ENCODE assay signal across 8 cellular contexts in the genomic region with DNA sequence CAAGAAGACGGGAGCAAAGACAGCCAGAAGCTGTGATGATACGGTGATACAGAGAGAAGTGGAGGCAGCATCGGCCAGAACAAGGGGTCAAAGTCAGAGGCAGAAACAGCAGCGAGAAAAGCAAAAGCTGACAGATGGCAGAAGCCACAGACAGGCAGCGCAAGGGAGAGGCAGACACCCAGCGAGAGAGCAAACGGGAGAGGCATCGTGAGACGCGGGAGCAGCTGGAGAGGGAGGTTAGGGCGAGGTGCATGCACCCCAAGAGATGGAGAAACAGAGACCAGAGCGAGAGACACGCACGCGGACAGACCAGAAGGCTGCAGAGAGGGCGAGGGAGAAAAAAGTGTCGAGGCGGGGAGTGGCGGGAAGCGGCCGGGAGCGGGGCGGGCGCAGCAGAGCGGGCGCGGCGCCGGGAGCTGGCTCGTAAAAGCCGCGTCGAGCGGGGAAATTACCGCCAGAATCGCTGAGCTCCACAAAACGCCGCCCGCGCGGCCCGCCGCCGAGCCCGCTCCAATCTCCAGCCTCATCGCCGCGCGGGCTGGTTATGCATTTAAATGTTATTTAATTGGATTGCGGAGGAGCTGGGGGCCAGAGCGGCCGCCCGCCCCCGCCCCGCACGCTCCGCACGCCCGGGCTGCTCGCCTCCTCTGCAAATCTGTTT. TPM values are rescaled to one million over a fixed set of nuclear protein-coding genes. Genes with fewer than 3 reads are reported as not detected.
A peak's percentile ranks its signal among the peaks of the same experiment; 100 is the strongest.
DNase-seq lines count a peak whose midpoint lies in the region; ATAC-seq, FAIRE-seq and TF ChIP-seq lines count a peak whose summit lies in the region.

No MANE protein-coding gene starts in this region.

- no peaks in the 10 kb centered on the region for H3K79me2 ChIP-seq in endothelial cell of umbilical vein (ENCODE audit: control insufficient read depth, insufficient read depth, low read length)

- H3K27me3 ChIP-seq in MG63 (no peaks in the 10 kb centered on the region), endothelial cell of umbilical vein (ENCODE audit: control insufficient read depth in 2 of 2, insufficient read depth in 2 of 2, low read length in 2 of 2) (peaks cover 47% of the 10 kb centered on the region in 2 experiments), aorta (ENCODE audit: control insufficient read depth in 1 of 2, insufficient read depth in 2 of 2, low read length in 1 of 2) (no peaks in the 10 kb centered on the region)

- ATAC-seq in WTC11 (peak; percentile 62), aorta (ENCODE audit: low FRiP score) (peak; percentile 72)

- no peak overlapping the region for H3K9ac ChIP-seq in endothelial cell of umbilical vein (replicated peaks; ENCODE audit: extremely low read depth, insufficient read depth, low read length)

- H3K9me3 Mint-ChIP-seq in WTC11 = no peaks in the 10 kb centered on the region

- H3K4me1 ChIP-seq in endothelial cell of umbilical vein (ENCODE audit: control insufficient read depth, extremely low read depth, insufficient read depth, low read length) (no peaks in the 10 kb centered on the region), aorta (ENCODE audit: control insufficient read depth in 1 of 2, insufficient read depth in 2 of 2, low read length in 2 of 2) (no peaks in the 10 kb centered on the region)

- DNase-seq in COR-L47 (lab: John Stamatoyannopoulos, UW) (peak; percentile 50), MG63 (peak; percentile 49), WTC11 (ENCODE audit: low spot score) (peak; percentile 48), endothelial cell of umbilical vein (ENCODE audit: low read depth, low spot score) (peak; percentile 2), myocyte (ENCODE audit: low read depth) (peak; percentile 61), aorta (peak; percentile 69 to 89), urothelium cell line (ENCODE audit: low spot score) (no peak), H4 (ENCODE audit: low spot score) (no peak)

- POLR2A ChIA-PET in WTC11 (lab: Charles Lee) = interaction anchor here (0.6 to 1.3 kb wide), 2 partner anchors 14 to 509 kb away, joined by 3 to 4 read pairs; no protein-coding TSS in a partner anchor
- POLR2A ChIA-PET in endothelial cell of umbilical vein (lab: Charles Lee) = interaction anchor here (0.6 kb wide), 1 partner anchor 535 kb away, joined by 4 read pairs; no protein-coding TSS in a partner anchor

- H3K9me1 ChIP-seq in endothelial cell of umbilical vein (replicated peaks; ENCODE audit: control insufficient read depth, extremely low read depth, insufficient read depth, low read length) = no peaks in the 10 kb centered on the region

- no peaks in the 10 kb centered on the region for H3K36me3 Mint-ChIP-seq in WTC11

- no peak for TF ChIP-seq CTCF in WTC11 (IDR thresholded peaks at IDR 0.05)
- no peak for TF ChIP-seq CTCF in endothelial cell of umbilical vein (IDR thresholded peaks at IDR 0.05; ENCODE audit: extremely low read depth in 1 of 2, insufficient read depth in 1 of 2, low read depth in 1 of 2, low read length in 2 of 2)

- 3 to 6% methylated on average over 41 to 60 of the region's 60 CpGs for WGBS in aorta, 2 donors

- H3K4me1 Mint-ChIP-seq in WTC11 = peaks cover 3% of the 10 kb centered on the region; the same call in 1 of the 2 replicates

- H4K20me1 ChIP-seq in endothelial cell of umbilical vein (replicated peaks; ENCODE audit: control insufficient read depth, extremely low read depth, insufficient read depth, low read length) = no peaks in the 10 kb centered on the region

- peak overlapping the region; percentile 36 for H2AFZ ChIP-seq in endothelial cell of umbilical vein (ENCODE audit: low read depth, low read length)

- no peak overlapping the region for H3K4me3 Mint-ChIP-seq in WTC11

- dilution Hi-C loops in endothelial cell of umbilical vein (cut with MboI; ENCODE audit: extremely low pct_ligation_motif_present, low sequenced_read_pairs) = no loop called here

- no peaks in the 10 kb centered on the region for H3K9me3 ChIP-seq in MG63
- H3K9me3 ChIP-seq in endothelial cell of umbilical vein (replicated peaks; ENCODE audit: control insufficient read depth, insufficient read depth, low read length) = no peaks in the 10 kb centered on the region
- no peaks in the 10 kb centered on the region for H3K9me3 ChIP-seq in aorta (ENCODE audit: control insufficient read depth, low read length)

- no TSS peak for BruUV-seq in endothelial cell of umbilical vein (replicated peaks; lab: Mats Ljungman, UMichigan)

- H3K27ac ChIP-seq in endothelial cell of umbilical vein (ENCODE audit: insufficient read depth, low read depth, low read length) = no peak overlapping the region
- no peak overlapping the region for H3K27ac ChIP-seq in aorta (ENCODE audit: low read depth in 1 of 2, low read length in 2 of 2)

- no peaks in the 10 kb centered on the region for H3K36me3 ChIP-seq in MG63
- no peaks in the 10 kb centered on the region for H3K36me3 ChIP-seq in endothelial cell of umbilical vein (ENCODE audit: control insufficient read depth in 2 of 2, extremely low read depth in 1 of 2, insufficient read depth in 2 of 2, low read length in 2 of 2)
- H3K36me3 ChIP-seq in aorta (ENCODE audit: control insufficient read depth in 1 of 2, insufficient read depth in 2 of 2, low read length in 1 of 2) = no peaks in the 10 kb centered on the region

- FAIRE-seq in endothelial cell of umbilical vein (lab: Jason Lieb, UNC) = no peak
- FAIRE-seq in urothelium cell line (lab: Jason Lieb, UNC) = no peak

- no peak overlapping the region for H3K27ac Mint-ChIP-seq in WTC11

- no peak for TF ChIP-seq POLR2A in endothelial cell of umbilical vein (IDR thresholded peaks at IDR 0.05; ENCODE audit: low read depth, low read length)

- H3K4me2 ChIP-seq in endothelial cell of umbilical vein (ENCODE audit: insufficient read depth, low read length) = no peak overlapping the region

- CTCF ChIA-PET in WTC11 (lab: Charles Lee) = interaction anchor here (0.5 to 3.4 kb wide), 19 partner anchors 9 to 722 kb away, joined by 3 to 25 read pairs (median 4); a partner anchor contains a TSS
- CTCF ChIA-PET in endothelial cell of umbilical vein (lab: Charles Lee) = interaction anchor here (0.6 to 1.8 kb wide), 4 partner anchors 12 to 167 kb away, joined by 3 to 5 read pairs (median 4); no protein-coding TSS in a partner anchor

- intact Hi-C loops in endothelial cell of umbilical vein (cut with micrococcal nuclease) (no loop called here), aorta (cut with DNase I) (no loop called here)

- H3K4me3 ChIP-seq in MG63 = peak overlapping the region; percentile 25
- no peak overlapping the region for H3K4me3 ChIP-seq in endothelial cell of umbilical vein (replicated peaks in 1 of 3; ENCODE audit: insufficient read depth in 1 of 3, low read depth in 1 of 3, low read length in 3 of 3)
- H3K4me3 ChIP-seq in aorta (ENCODE audit: low read length in 2 of 2) = peak overlapping the region in 1 of 2 donors; percentile 9

- peaks cover 13% of the 10 kb centered on the region for H3K27me3 Mint-ChIP-seq in WTC11 (ENCODE audit: low read depth)

TF ChIP-seq in WTC11, 78 proteins besides CTCF, POLR2A, EP300 and RAD21:
- TF ChIP-seq, protein P1, sequence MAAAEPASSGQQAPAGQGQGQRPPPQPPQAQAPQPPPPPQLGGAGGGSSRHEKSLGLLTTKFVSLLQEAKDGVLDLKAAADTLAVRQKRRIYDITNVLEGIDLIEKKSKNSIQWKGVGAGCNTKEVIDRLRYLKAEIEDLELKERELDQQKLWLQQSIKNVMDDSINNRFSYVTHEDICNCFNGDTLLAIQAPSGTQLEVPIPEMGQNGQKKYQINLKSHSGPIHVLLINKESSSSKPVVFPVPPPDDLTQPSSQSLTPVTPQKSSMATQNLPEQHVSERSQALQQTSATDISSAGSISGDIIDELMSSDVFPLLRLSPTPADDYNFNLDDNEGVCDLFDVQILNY (CRISPR knock-in tag; IDR thresholded peaks at IDR 0.05) = peak; percentile 45; the same call in 1 of the 2 replicates
- TF ChIP-seq NFE2L1 (CRISPR knock-in tag; IDR thresholded peaks at IDR 0.05) (peak; percentile 61; the same call in 1 of the 2 replicates), FOXP1 (CRISPR knock-in tag; IDR thresholded peaks at IDR 0.05; ENCODE audit: borderline replicate concordance) (peak; percentile 66; the same call in 1 of the 2 replicates), CREM (CRISPR knock-in tag; IDR thresholded peaks at IDR 0.05) (no peak), NFATC4 (CRISPR knock-in tag; IDR thresholded peaks at IDR 0.05) (no peak), ZNF317 (CRISPR knock-in tag; IDR thresholded peaks at IDR 0.05; ENCODE audit: borderline replicate concordance, low read depth) (no peak)

TF ChIP-seq in endothelial cell of umbilical vein, 7 proteins besides CTCF, POLR2A, EP300 and RAD21:
- TF ChIP-seq POLR2AphosphoS5 (IDR thresholded peaks at IDR 0.05; ENCODE audit: insufficient read depth, low read depth, low read length) (no peak), EZH2 (IDR thresholded peaks at IDR 0.05; ENCODE audit: borderline replicate concordance, low read depth, low read length, severe bottlenecking) (peak; percentile 95), MYC (IDR thresholded peaks at IDR 0.05; ENCODE audit: low read depth, low read length) (no peak), JUN (IDR thresholded peaks at IDR 0.05; ENCODE audit: borderline replicate concordance, insufficient read depth, insufficient read length, low read depth) (no peak), FOS (IDR thresholded peaks at IDR 0.05; ENCODE audit: borderline replicate concordance, insufficient read depth, low read length) (no peak)
- TF ChIP-seq, protein P2, sequence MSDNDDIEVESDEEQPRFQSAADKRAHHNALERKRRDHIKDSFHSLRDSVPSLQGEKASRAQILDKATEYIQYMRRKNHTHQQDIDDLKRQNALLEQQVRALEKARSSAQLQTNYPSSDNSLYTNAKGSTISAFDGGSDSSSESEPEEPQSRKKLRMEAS (IDR thresholded peaks at IDR 0.05; ENCODE audit: insufficient read depth, insufficient read length) = no peak

RNA-seq across cellular contexts. Expression of a gene that starts 15.6 kb away (rescaled TPM):
- 33.1 and 48.3 TPM in 2 replicates for total RNA-seq in MG63 (2014; rRNA removed; shearing (Covaris generic); ENCODE audit: low replicate concordance)
- 19.2 to 27.5 TPM (median 26.3 TPM) in 3 replicates for total RNA-seq in WTC11 (2021)
- total RNA-seq in endothelial cell of umbilical vein = 17.5 and 17.8 TPM in 2 replicates
- polyA plus RNA-seq in endothelial cell of umbilical vein = 36.4 and 41.6 TPM in 2 replicates
- polyA plus RNA-seq in endothelial cell of umbilical vein (2011; cell fraction: cytosol; rRNA removed) = 27.2 and 34.6 TPM in 2 replicates
- 13.7 and 21.1 TPM in 2 replicates for polyA plus RNA-seq in endothelial cell of umbilical vein (2011; cell fraction: nucleus; rRNA removed)
- polyA plus RNA-seq in endothelial cell of umbilical vein (2012) = 25.5 and 27.6 TPM in 2 replicates
- polyA minus RNA-seq in endothelial cell of umbilical vein = 17.1 and 17.2 TPM in 2 replicates
- polyA minus RNA-seq in endothelial cell of umbilical vein (2011; cell fraction: cytosol; rRNA and poly(A)+ RNA removed) = 21.1 TPM
- polyA minus RNA-seq in endothelial cell of umbilical vein (2011; cell fraction: nucleus; rRNA and poly(A)+ RNA removed) = 8.3 and 11.8 TPM in 2 replicates
- 45.1 and 46.9 TPM in 2 replicates for total RNA-seq in myocyte
- 40.9 TPM for polyA plus RNA-seq in myocyte (2012)
- 10 to 100 TPM; 21.8 to 27.6 TPM for total RNA-seq in aorta
- 10 to 100 TPM; 22.3 to 32.3 TPM for polyA plus RNA-seq in aorta
- total RNA-seq in H4 (2014; rRNA removed; shearing (Covaris generic)) = 28.1 and 33.8 TPM in 2 replicates

Comparison
In these comparisons a context has a peak if more than half of its experiments do, and no peak if none do; other contexts are left out.
1. DNase-seq: peak in COR-L47 (single experiment), MG63 (single experiment), WTC11 (single experiment), endothelial cell of umbilical vein (single experiment), myocyte (single experiment) and aorta (2 of 2); none in urothelium cell line (single experiment) and H4 (single experiment).